ENCODE assay signal across 8 cellular contexts in the genomic region with DNA sequence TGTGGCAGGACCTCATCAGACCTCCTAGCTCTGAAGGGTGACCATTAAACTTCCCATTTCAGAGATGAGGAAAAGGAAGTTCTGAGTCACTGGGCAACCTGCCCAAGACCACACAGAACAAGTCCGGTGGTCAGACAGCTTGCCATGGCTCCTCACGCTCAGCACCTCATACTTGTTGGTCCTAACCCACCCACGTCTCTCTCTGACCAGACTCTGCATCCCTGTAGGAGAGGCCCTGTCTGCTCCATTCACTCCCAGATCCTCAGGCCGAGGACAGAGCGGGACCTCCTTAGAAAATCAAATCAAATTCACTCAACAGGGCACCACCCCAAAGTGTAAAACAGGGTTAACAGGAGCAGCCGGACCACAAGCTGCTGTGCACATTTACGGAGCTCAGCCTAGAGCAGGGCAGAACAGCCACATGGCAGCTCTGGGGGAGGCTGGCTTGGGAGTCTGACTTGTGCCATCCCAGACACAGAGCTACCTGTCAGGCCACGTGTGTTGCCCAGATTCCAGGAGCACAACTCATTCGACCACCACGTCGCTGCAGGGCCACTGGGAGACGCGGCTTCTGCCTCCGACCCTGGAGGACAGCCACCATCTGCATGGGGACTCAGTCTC. TPM values are rescaled to one million over a fixed set of nuclear protein-coding genes. Genes with fewer than 3 reads are reported as not detected.
DNase-seq lines count a peak whose midpoint lies in the region; ATAC-seq lines count a peak whose summit lies in the region.

No MANE protein-coding gene starts in this region.

- H3K9me3 ChIP-seq in T-helper 17 cell (ENCODE audit: control insufficient read depth, low read length, poor library complexity, severe bottlenecking), result no peaks in the 10 kb centered on the region

- peak; percentile 17 for DNase-seq in activated CD4-positive, alpha-beta T cell treated with anti-CD3 and anti-CD28 coated beads for 36 hours
- no peak for DNase-seq in activated CD4-positive, alpha-beta T cell treated with anti-CD3 and anti-CD28 coated beads, Interleukin-2, amount 50 U/mL, for 1 hour
- DNase-seq in T-helper 17 cell (no peak), fibroblast of gingiva (ENCODE audit: low read depth) (peak; percentile 64)
- no peak for DNase-seq in natural killer cell treated with Interleukin-12 subunit alpha and Interleukin-12 subunit beta and Interleukin-15 and Interleukin-18, amount 100 ng/mL, for 72 hours (ENCODE audit: low spot score)

- intact Hi-C loops in activated CD4-positive, alpha-beta T cell treated with anti-CD3 and anti-CD28 coated beads for 36 hours (cut with DNase I, micrococcal nuclease), result no loop called here

- H3K4me1 Mint-ChIP-seq in activated CD4-positive, alpha-beta T cell treated with anti-CD3 and anti-CD28 coated beads for 36 hours, result peaks cover 60% of the 10 kb centered on the region
- H3K4me1 Mint-ChIP-seq in T-helper 17 cell, result peaks cover 46% of the 10 kb centered on the region
- peaks cover 48 to 51% of the 10 kb centered on the region in 2 donors for H3K4me1 Mint-ChIP-seq in natural killer cell treated with Interleukin-12 subunit alpha and Interleukin-12 subunit beta and Interleukin-15 and Interleukin-18, amount 100 ng/mL, for 72 hours (ENCODE audit: low read depth in 2 of 2)

- POLR2A ChIA-PET in activated CD4-positive, alpha-beta T cell treated with anti-CD3 and anti-CD28 coated beads for 36 hours (lab: Charles Lee), result no interaction called here

- peaks cover 32% of the 10 kb centered on the region for H3K36me3 Mint-ChIP-seq in activated CD4-positive, alpha-beta T cell treated with anti-CD3 and anti-CD28 coated beads for 36 hours (ENCODE audit: low read depth)
- no peaks in the 10 kb centered on the region for H3K36me3 Mint-ChIP-seq in T-helper 17 cell (ENCODE audit: low read depth)
- H3K36me3 Mint-ChIP-seq in natural killer cell treated with Interleukin-12 subunit alpha and Interleukin-12 subunit beta and Interleukin-15 and Interleukin-18, amount 100 ng/mL, for 72 hours, result no peaks in the 10 kb centered on the region

- no peak for ATAC-seq in activated CD4-positive, alpha-beta T cell treated with anti-CD3 and anti-CD28 coated beads for 36 hours
- ATAC-seq in T-helper 17 cell, result no peak
- no peak for ATAC-seq in natural killer cell treated with Interleukin-12 subunit alpha and Interleukin-12 subunit beta and Interleukin-15 and Interleukin-18, amount 100 ng/mL, for 72 hours
- no peak for ATAC-seq in HG03045 (IDR thresholded peaks at IDR 0.05; ENCODE audit: unreplicated experiment)
- no peak for ATAC-seq in HG03565 (IDR thresholded peaks at IDR 0.05; ENCODE audit: unreplicated experiment)
- ATAC-seq in HG02798 (IDR thresholded peaks at IDR 0.05; ENCODE audit: poor library complexity, unreplicated experiment), result no peak

- H3K9me3 Mint-ChIP-seq in activated CD4-positive, alpha-beta T cell treated with anti-CD3 and anti-CD28 coated beads for 36 hours (ENCODE audit: low read depth), result peaks cover 9% of the 10 kb centered on the region
- H3K9me3 Mint-ChIP-seq in natural killer cell treated with Interleukin-12 subunit alpha and Interleukin-12 subunit beta and Interleukin-15 and Interleukin-18, amount 100 ng/mL, for 72 hours, result no peaks in the 10 kb centered on the region

- CTCF ChIA-PET in activated CD4-positive, alpha-beta T cell treated with anti-CD3 and anti-CD28 coated beads for 36 hours (lab: Charles Lee), result interaction anchor here (1.2 kb wide), 1 partner anchor 164 kb away, joined by 6 read pairs; no protein-coding TSS in a partner anchor

- H3K27ac Mint-ChIP-seq in activated CD4-positive, alpha-beta T cell treated with anti-CD3 and anti-CD28 coated beads for 36 hours, result no peak overlapping the region
- H3K27ac Mint-ChIP-seq in T-helper 17 cell, result peak overlapping the region; percentile 93
- peak overlapping the region; percentile 40 to 56 for H3K27ac Mint-ChIP-seq in natural killer cell treated with Interleukin-12 subunit alpha and Interleukin-12 subunit beta and Interleukin-15 and Interleukin-18, amount 100 ng/mL, for 72 hours

- peak overlapping the region; percentile 79 for H3K4me3 Mint-ChIP-seq in activated CD4-positive, alpha-beta T cell treated with anti-CD3 and anti-CD28 coated beads for 36 hours
- peak overlapping the region; percentile 91 for H3K4me3 Mint-ChIP-seq in T-helper 17 cell
- peak overlapping the region; percentile 82 for H3K4me3 Mint-ChIP-seq in natural killer cell treated with Interleukin-12 subunit alpha and Interleukin-12 subunit beta and Interleukin-15 and Interleukin-18, amount 100 ng/mL, for 72 hours

- peaks cover 7% of the 10 kb centered on the region for H3K27me3 Mint-ChIP-seq in activated CD4-positive, alpha-beta T cell treated with anti-CD3 and anti-CD28 coated beads for 36 hours
- H3K27me3 Mint-ChIP-seq in T-helper 17 cell, result peaks cover 5% of the 10 kb centered on the region
- H3K27me3 Mint-ChIP-seq in natural killer cell treated with Interleukin-12 subunit alpha and Interleukin-12 subunit beta and Interleukin-15 and Interleukin-18, amount 100 ng/mL, for 72 hours, result peaks cover 6% of the 10 kb centered on the region in 2 donors

RNA-seq across cellular contexts. Expression of a gene that starts 1.7 kb away (rescaled TPM):
- total RNA-seq in activated CD4-positive, alpha-beta T cell treated with anti-CD3 and anti-CD28 coated beads for 36 hours, result 10 to 100 TPM; 21.2 to 24.6 TPM
- 10 to 100 TPM; 13.1 to 13.8 TPM for total RNA-seq in T-helper 17 cell
- 10 to 100 TPM; 26.2 to 39.4 TPM for total RNA-seq in natural killer cell treated with Interleukin-12 subunit alpha and Interleukin-12 subunit beta and Interleukin-15 and Interleukin-18, amount 100 ng/mL, for 72 hours

RNA-seq across cellular contexts. Expression of a gene that starts 51.7 kb away (rescaled TPM):
- total RNA-seq in activated CD4-positive, alpha-beta T cell treated with anti-CD3 and anti-CD28 coated beads for 36 hours, result under 1 TPM; 0.37 to 0.42 TPM
- total RNA-seq in T-helper 17 cell, result 1 to 10 TPM in 1 of 2 donors, under 1 TPM in 1; 0.60 to 2.3 TPM
- under 1 TPM in 1 of 2 donors, not detected in 1; 0.05 TPM for total RNA-seq in natural killer cell treated with Interleukin-12 subunit alpha and Interleukin-12 subunit beta and Interleukin-15 and Interleukin-18, amount 100 ng/mL, for 72 hours

Comparison
In these comparisons a context has a peak if more than half of its experiments do, and no peak if none do; other contexts are left out.
1. DNase-seq: peak in activated CD4-positive, alpha-beta T cell treated with anti-CD3 and anti-CD28 coated beads for 36 hours (single experiment) and fibroblast of gingiva (single experiment); none in activated CD4-positive, alpha-beta T cell treated with anti-CD3 and anti-CD28 coated beads, Interleukin-2, amount 50 U/mL, for 1 hour (single experiment), T-helper 17 cell (0 of 3) and natural killer cell treated with Interleukin-12 subunit alpha and Interleukin-12 subunit beta and Interleukin-15 and Interleukin-18, amount 100 ng/mL, for 72 hours (single experiment).
2. Peak in every context shown above with its lines, with median percentiles within 50 percentile points of each other: H3K4me3 Mint-ChIP-seq.